In genomic region chr2:182941939-182942338, GRCh38 we compare ENCODE assay signal across 25 cellular contexts.
DNase-seq lines count a peak whose midpoint lies in the region; FAIRE-seq and TF ChIP-seq lines count a peak whose summit lies in the region.
"Had no signal": no experiment of that assay in that cellular context is flagged by ENCODE, and none has a peak within 500 bp of the region (broad histone marks: within the 10 kb centered on the region; RNA-seq: fewer than 3 reads in every experiment).

No MANE protein-coding gene starts in this region.

- H3K36me3 ChIP-seq in adipocyte (ENCODE audit: control insufficient read depth, insufficient read depth, low read length, severe bottlenecking) = peaks cover 84% of the 10 kb centered on the region
- H3K36me3 ChIP-seq in GM23248 (ENCODE audit: low read depth) = peaks cover 51% of the 10 kb centered on the region
- H3K36me3 ChIP-seq: prostate gland had no signal

- no peak overlapping the region for H3K27ac Mint-ChIP-seq in activated CD4-positive, alpha-beta T cell treated with anti-CD3 and anti-CD28 coated beads, Interleukin-2, amount 10 ng/mL, durations not matched to agents 24 days and 14 days
- H3K27ac Mint-ChIP-seq: activated CD4-positive, alpha-beta memory T cell treated with anti-CD3 and anti-CD28 coated beads for 36 hours; effector memory CD8-positive, alpha-beta T cell; natural killer cell; WTC11 had no signal

- intact Hi-C loops in activated CD4-positive, alpha-beta T cell treated with anti-CD3 and anti-CD28 coated beads, Interleukin-2, amount 10 ng/mL, durations not matched to agents 24 days and 14 days (cut with micrococcal nuclease) = no loop called here

- DNase-seq in AG09319 (ENCODE audit: extremely low read depth, low read depth) = peak; percentile 34
- DNase-seq in NCI-H524 treated with DMSO at 0.1 percent for 48 hours (lab: John Stamatoyannopoulos, UW) = peak; percentile 42
- DNase-seq in adipocyte (ENCODE audit: low read depth) = peak; percentile 35
- no peak for DNase-seq in activated CD4-positive, alpha-beta T cell treated with anti-CD3 and anti-CD28 coated beads, Interleukin-2, amount 10 ng/mL, durations not matched to agents 24 days and 14 days
- DNase-seq in GM23248 = no peak
- DNase-seq in activated gamma-delta T cell (lab: John Stamatoyannopoulos, UW) = no peak
- DNase-seq in kidney tubule cell (ENCODE audit: low spot score) = no peak
- DNase-seq: activated CD4-positive, alpha-beta memory T cell treated with anti-CD3 and anti-CD28 coated beads for 36 hours; activated naive CD4-positive, alpha-beta T cell; activated T-cell treated with anti-CD3 and anti-CD28 coated beads for 4 hours; anterior cingulate cortex; DMS53; effector memory CD8-positive, alpha-beta T cell; foreskin fibroblast; natural killer cell; NCI-H1930; NCI-H446 treated with DMSO at 0.1 percent for 48 hours; small intestine; stimulated activated CD4-positive, alpha-beta T cell treated with anti-CD3 and anti-CD28 coated beads, Interleukin-4, amount 100 ng/mL, for 4 hours; upper lobe of left lung had no signal

- peaks cover 8% of the 10 kb centered on the region for H3K4me1 ChIP-seq in adipocyte (ENCODE audit: control insufficient read depth, insufficient read depth, low read length)
- H3K4me1 ChIP-seq in GM23248 (ENCODE audit: insufficient read depth) = no peaks in the 10 kb centered on the region
- H3K4me1 ChIP-seq: prostate gland had no signal

- no peak overlapping the region for H3K27ac ChIP-seq in GM23248
- H3K27ac ChIP-seq: A549, C4-2B, prostate gland, upper lobe of left lung had no signal

- H3K36me3 Mint-ChIP-seq in activated CD4-positive, alpha-beta T cell treated with anti-CD3 and anti-CD28 coated beads, Interleukin-2, amount 10 ng/mL, durations not matched to agents 24 days and 14 days (ENCODE audit: low read depth) = peaks cover 2% of the 10 kb centered on the region
- H3K36me3 Mint-ChIP-seq: natural killer cell had no signal

- no peak overlapping the region for H3K4me2 ChIP-seq in GM23248 (ENCODE audit: unreplicated experiment)
- H3K4me2 ChIP-seq: A549 had no signal

- H2AFZ ChIP-seq in GM23248 = no peak overlapping the region

- no peaks in the 10 kb centered on the region for H3K9me3 ChIP-seq in adipocyte (ENCODE audit: control insufficient read depth, low read length)
- H3K9me3 ChIP-seq in GM23248 (ENCODE audit: low read depth) = no peaks in the 10 kb centered on the region
- H3K9me3 ChIP-seq: A549, prostate gland, upper lobe of left lung had no signal

- no peak overlapping the region for H3K4me3 ChIP-seq in adipocyte (ENCODE audit: low read length)
- no peak overlapping the region for H3K4me3 ChIP-seq in GM23248
- H3K4me3 ChIP-seq: A549, prostate gland, upper lobe of left lung had no signal

- H3K9me3 Mint-ChIP-seq in activated CD4-positive, alpha-beta T cell treated with anti-CD3 and anti-CD28 coated beads, Interleukin-2, amount 10 ng/mL, durations not matched to agents 24 days and 14 days = no peaks in the 10 kb centered on the region
- H3K9me3 Mint-ChIP-seq: activated CD4-positive, alpha-beta memory T cell treated with anti-CD3 and anti-CD28 coated beads for 36 hours; effector memory CD8-positive, alpha-beta T cell; natural killer cell; WTC11 had no signal

- no peaks in the 10 kb centered on the region for H4K20me1 ChIP-seq in GM23248 (ENCODE audit: insufficient read depth)

- no peaks in the 10 kb centered on the region for H3K27me3 Mint-ChIP-seq in activated CD4-positive, alpha-beta T cell treated with anti-CD3 and anti-CD28 coated beads, Interleukin-2, amount 10 ng/mL, durations not matched to agents 24 days and 14 days
- H3K27me3 Mint-ChIP-seq: activated CD4-positive, alpha-beta memory T cell treated with anti-CD3 and anti-CD28 coated beads for 36 hours; effector memory CD8-positive, alpha-beta T cell had no signal

- no peak overlapping the region for H3K9ac ChIP-seq in adipocyte (ENCODE audit: low read length)
- H3K9ac ChIP-seq in GM23248 = no peak overlapping the region

- in situ Hi-C loops in GM23248 (cut with MboI) = no loop called here

- H3F3A ChIP-seq in GM23248 (ENCODE audit: insufficient read depth) = no peaks in the 10 kb centered on the region

- WGBS in GM23248 (ENCODE audit: low coverage in 1 of 2, low lambda C conversion rate in 2 of 2, missing lambda C conversion rate in 2 of 2), 2 experiments = 56 to 59% methylated on average over 1 of the region's 1 CpG

- H3K9me2 ChIP-seq in GM23248 (ENCODE audit: insufficient read depth) = no peaks in the 10 kb centered on the region

- TF ChIP-seq CTCF in AG09319 (IDR thresholded peaks at IDR 0.05; ENCODE audit: low read depth, low read length) = no peak

- H3K4me1 Mint-ChIP-seq in activated CD4-positive, alpha-beta T cell treated with anti-CD3 and anti-CD28 coated beads, Interleukin-2, amount 10 ng/mL, durations not matched to agents 24 days and 14 days = peaks cover 6% of the 10 kb centered on the region
- H3K4me1 Mint-ChIP-seq: natural killer cell, WTC11 had no signal

- H3K4me3 Mint-ChIP-seq in activated CD4-positive, alpha-beta T cell treated with anti-CD3 and anti-CD28 coated beads, Interleukin-2, amount 10 ng/mL, durations not matched to agents 24 days and 14 days = no peak overlapping the region
- H3K4me3 Mint-ChIP-seq: activated CD4-positive, alpha-beta memory T cell treated with anti-CD3 and anti-CD28 coated beads for 36 hours; effector memory CD8-positive, alpha-beta T cell; natural killer cell; WTC11 had no signal

- peak; percentile 82 for FAIRE-seq in islet of Langerhans (lab: Jason Lieb, UNC)
- FAIRE-seq: A549, small intestine had no signal

- no peaks in the 10 kb centered on the region for H3K27me3 ChIP-seq in adipocyte (replicated peaks; ENCODE audit: control insufficient read depth, insufficient read depth, low read length)
- H3K27me3 ChIP-seq in GM23248 (replicated peaks; ENCODE audit: insufficient read depth) = no peaks in the 10 kb centered on the region
- H3K27me3 ChIP-seq: upper lobe of left lung had no signal

- H3K79me2 ChIP-seq in GM23248 (ENCODE audit: insufficient read depth) = peaks cover 46% of the 10 kb centered on the region

Comparison
In these comparisons a context has a peak if more than half of its experiments do, and no peak if none do; other contexts are left out.
1. DNase-seq: peak in AG09319 (single experiment), NCI-H524 treated with DMSO at 0.1 percent for 48 hours (single experiment) and adipocyte (single experiment); none in activated CD4-positive, alpha-beta T cell treated with anti-CD3 and anti-CD28 coated beads, Interleukin-2, amount 10 ng/mL, durations not matched to agents 24 days and 14 days (single experiment), GM23248 (single experiment), activated gamma-delta T cell (single experiment) and kidney tubule cell (single experiment).